17 cellular contexts compared by ENCODE assay signal in genomic region chr17:73042809-73043685, GRCh38. TPM values are rescaled to one million over a fixed set of nuclear protein-coding genes. Genes with fewer than 3 reads are reported as not detected.
DNase-seq lines count a peak whose midpoint lies in the region; ATAC-seq and TF ChIP-seq lines count a peak whose summit lies in the region.
"Had no signal": no experiment of that assay in that cellular context is flagged by ENCODE, and none has a peak within 500 bp of the region (broad histone marks: within the 10 kb centered on the region; RNA-seq: fewer than 3 reads in every experiment).

No MANE protein-coding gene starts in this region.

- H3K79me2 ChIP-seq in GM23248 (ENCODE audit: insufficient read depth) (no peaks in the 10 kb centered on the region), hepatocyte (no peaks in the 10 kb centered on the region)

- peak overlapping the region; percentile 38; the same call in 1 of the 2 replicates for H3K27ac ChIP-seq in GM23248
- no peak overlapping the region for H3K27ac ChIP-seq in hepatocyte
- H3K27ac ChIP-seq: ascending aorta, stomach had no signal

- H3K9me3 ChIP-seq in GM23248 (ENCODE audit: low read depth) = no peaks in the 10 kb centered on the region
- peaks cover 17% of the 10 kb centered on the region for H3K9me3 ChIP-seq in adipocyte (ENCODE audit: control insufficient read depth, low read length)
- H3K9me3 ChIP-seq in hepatocyte (ENCODE audit: low read depth) = no peaks in the 10 kb centered on the region
- H3K9me3 ChIP-seq: ascending aorta had no signal

- H4K20me1 ChIP-seq in GM23248 (ENCODE audit: insufficient read depth) (no peaks in the 10 kb centered on the region), hepatocyte (ENCODE audit: insufficient read depth, poor library complexity, severe bottlenecking) (no peaks in the 10 kb centered on the region)

- 19 to 25% methylated on average over 7 of the region's 7 CpGs for WGBS in GM23248 (ENCODE audit: low coverage in 1 of 2, low lambda C conversion rate in 2 of 2, missing lambda C conversion rate in 2 of 2), 2 experiments
- 82% methylated on average over 7 of the region's 7 CpGs for WGBS in hepatocyte (ENCODE audit: low lambda C conversion rate, missing lambda C conversion rate)

- peak overlapping the region in 1 of 2 donors; percentile 54 for H3K27ac Mint-ChIP-seq in activated naive CD4-positive, alpha-beta T cell treated with anti-CD3 and anti-CD28 coated beads, Interleukin-2, amount 50 U/mL, for 72 hours
- H3K27ac Mint-ChIP-seq: CD4-positive, alpha-beta memory T cell had no signal

- in situ Hi-C loops in GM23248 (cut with MboI) = no loop called here

- peak overlapping the region; percentile 67 for H3K4me2 ChIP-seq in GM23248 (ENCODE audit: unreplicated experiment)
- H3K4me2 ChIP-seq in hepatocyte = no peak overlapping the region

- no peaks in the 10 kb centered on the region for H3K9me2 ChIP-seq in GM23248 (ENCODE audit: insufficient read depth)
- H3K9me2 ChIP-seq in hepatocyte (replicated peaks; ENCODE audit: insufficient read depth) = no peaks in the 10 kb centered on the region

- peaks cover 8% of the 10 kb centered on the region for H3F3A ChIP-seq in GM23248 (ENCODE audit: insufficient read depth)

- H3K9me3 Mint-ChIP-seq in activated naive CD4-positive, alpha-beta T cell treated with anti-CD3 and anti-CD28 coated beads, Interleukin-2, amount 50 U/mL, for 72 hours = peaks cover 0 to 9% of the 10 kb centered on the region in 2 donors

- H3K36me3 ChIP-seq in GM23248 (ENCODE audit: low read depth) (no peaks in the 10 kb centered on the region), adipocyte (ENCODE audit: control insufficient read depth, insufficient read depth, low read length, severe bottlenecking) (no peaks in the 10 kb centered on the region), hepatocyte (replicated peaks; ENCODE audit: insufficient read depth, low read depth) (no peaks in the 10 kb centered on the region)
- H3K36me3 ChIP-seq: ascending aorta, stomach had no signal

- no peak for TF ChIP-seq CTCF in hepatocyte (IDR thresholded peaks at IDR 0.05; ENCODE audit: poor library complexity)

- H3K9ac ChIP-seq in GM23248 (no peak overlapping the region), adipocyte (ENCODE audit: low read length) (no peak overlapping the region)

- H3K36me3 Mint-ChIP-seq in activated naive CD4-positive, alpha-beta T cell treated with anti-CD3 and anti-CD28 coated beads, Interleukin-2, amount 50 U/mL, for 72 hours = peaks cover 13 to 23% of the 10 kb centered on the region in 2 donors

- ATAC-seq in sciatic nerve = peak; percentile 70
- ATAC-seq in activated naive CD4-positive, alpha-beta T cell treated with anti-CD3 and anti-CD28 coated beads, Interleukin-2, amount 50 U/mL, for 72 hours = no peak
- ATAC-seq: Panc1 had no signal

- H3K4me3 ChIP-seq in GM23248 = 0 out of 2 replicates have a peak overlapping the region, but pooled peaks have one; percentile 5
- H3K4me3 ChIP-seq in adipocyte (ENCODE audit: low read length) = peak overlapping the region; percentile 55
- H3K4me3 ChIP-seq in hepatocyte = no peak overlapping the region
- H3K4me3 ChIP-seq: ascending aorta, stomach had no signal

- peak; percentile 65 for DNase-seq in GM23248
- peak; percentile 33 for DNase-seq in adipocyte (ENCODE audit: low read depth)
- peak; percentile 80 for DNase-seq in fibroblast of the conjunctiva (ENCODE audit: low read depth)
- peak; percentile 28 for DNase-seq in sciatic nerve (ENCODE audit: low spot score)
- no peak for DNase-seq in hepatocyte (ENCODE audit: low spot score)
- DNase-seq in germinal center (ENCODE audit: low spot score) = no peak
- DNase-seq in NCI-H128 (lab: John Stamatoyannopoulos, UW; ENCODE audit: unreplicated experiment) = no peak
- no peak for DNase-seq in activated naive CD4-positive, alpha-beta T cell treated with anti-CD3 and anti-CD28 coated beads, Interleukin-2, amount 50 U/mL, for 72 hours (ENCODE audit: low spot score in 2 of 2)
- DNase-seq: activated CD4-positive, alpha-beta T cell treated with anti-CD3 and anti-CD28 coated beads for 4 hours; CD4-positive, alpha-beta memory T cell; GF-D8; NCI-H1105; NCI-H510A treated with DMSO at 0.1 percent for 48 hours; stomach; T-helper 2 cell had no signal

- H3K27me3 ChIP-seq in GM23248 (replicated peaks; ENCODE audit: insufficient read depth) (no peaks in the 10 kb centered on the region), adipocyte (replicated peaks; ENCODE audit: control insufficient read depth, insufficient read depth, low read length) (no peaks in the 10 kb centered on the region), hepatocyte (no peaks in the 10 kb centered on the region)
- H3K27me3 ChIP-seq: ascending aorta, stomach had no signal

- intact Hi-C loops in sciatic nerve (cut with DNase I) = no loop called here

- H3K4me1 ChIP-seq in GM23248 (ENCODE audit: insufficient read depth) (peaks cover 19% of the 10 kb centered on the region), adipocyte (ENCODE audit: control insufficient read depth, insufficient read depth, low read length) (peaks cover 19% of the 10 kb centered on the region), hepatocyte (ENCODE audit: insufficient read depth) (peaks cover 4% of the 10 kb centered on the region)

- H2AFZ ChIP-seq in GM23248 (no peak overlapping the region), hepatocyte (no peak overlapping the region)

RNA-seq across cellular contexts. Expression of gene SLC39A11, which starts 49.4 kb away (rescaled TPM):
- total RNA-seq in GM23248 (2014; rRNA removed; shearing (Covaris generic)) = 11.7 and 15.2 TPM in 2 replicates
- 15.6 and 16.4 TPM in 2 replicates for polyA plus RNA-seq in GM23248 (2016; fragmentation: Nextera tagmentation; extraction: Ambion mirVana)
- 22.7 TPM for total RNA-seq in sciatic nerve
- 39.1 and 62.6 TPM in 2 replicates for total RNA-seq in hepatocyte
- 27.5 and 37.7 TPM in 2 replicates for polyA plus RNA-seq in hepatocyte
- total RNA-seq in activated naive CD4-positive, alpha-beta T cell treated with anti-CD3 and anti-CD28 coated beads, Interleukin-2, amount 50 U/mL, for 72 hours = 10 to 100 TPM; 14.8 to 17.7 TPM

Comparison
In these comparisons a context has a peak if more than half of its experiments do, and no peak if none do; other contexts are left out.
1. DNase-seq: peak in GM23248 (single experiment), adipocyte (single experiment), fibroblast of the conjunctiva (single experiment) and sciatic nerve (single experiment); none in hepatocyte (single experiment), germinal center (single experiment), NCI-H128 (single experiment) and activated naive CD4-positive, alpha-beta T cell treated with anti-CD3 and anti-CD28 coated beads, Interleukin-2, amount 50 U/mL, for 72 hours (0 of 2).